Comparison of ENCODE assay signal across 26 cellular contexts in the genomic region with DNA sequence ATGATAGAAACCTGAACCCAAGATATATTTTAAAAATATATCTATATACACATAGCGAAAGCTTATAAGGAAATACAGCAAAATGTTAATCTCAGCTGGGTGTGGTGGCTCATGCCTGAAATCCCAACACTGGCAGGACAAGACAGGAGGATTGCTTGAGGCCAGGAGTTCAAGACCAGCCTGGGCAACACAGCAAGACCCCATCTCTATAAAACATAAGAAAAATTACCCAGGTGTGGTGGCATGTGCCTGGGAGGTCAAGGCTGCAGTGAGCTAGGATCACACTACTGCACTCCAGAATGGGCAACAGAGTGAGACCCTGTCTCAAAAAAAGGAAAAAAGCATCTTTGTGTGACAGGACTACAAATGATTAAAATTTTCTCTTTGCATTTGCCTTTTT. TPM values are rescaled to one million over a fixed set of nuclear protein-coding genes. Genes with fewer than 3 reads are reported as not detected.
DNase-seq lines count a peak whose midpoint lies in the region; ATAC-seq and TF ChIP-seq lines count a peak whose summit lies in the region.
"Had no signal": no experiment of that assay in that cellular context is flagged by ENCODE, and none has a peak within 500 bp of the region (broad histone marks: within the 10 kb centered on the region; RNA-seq: fewer than 3 reads in every experiment).

No MANE protein-coding gene starts in this region.

- H3K36me3 Mint-ChIP-seq in WTC11: peaks cover 53% of the 10 kb centered on the region

- peaks cover 3% of the 10 kb centered on the region for H3K4me1 Mint-ChIP-seq in WTC11

- DNase-seq in activated effector memory CD4-positive, alpha-beta T cell treated with anti-CD3 and anti-CD28 coated beads, Interleukin-2, amount 50 U/mL, for 16 hours: peak; percentile 6
- no peak for DNase-seq in activated effector memory CD4-positive, alpha-beta T cell treated with Interleukin-2 at 50 U/mL for 16 hours
- DNase-seq in WTC11 (ENCODE audit: low spot score) (no peak), osteoblast (ENCODE audit: insufficient read length, low spot score, missing footprints) (peak; percentile 13), HCEC 1CT (no peak), NCI-H2196 treated with DMSO at 0.1 percent for 48 hours (lab: John Stamatoyannopoulos, UW; ENCODE audit: unreplicated experiment) (no peak), activated gamma-delta T cell treated with Interleukin-2 at 50 U/mL for 16 hours (no peak)
- DNase-seq: 8988T; ACHN; AML-193; BE2C; CD4-positive, alpha-beta T cell; CD8-positive, alpha-beta memory T cell; DMS 273 treated with DMSO at 0.1 percent for 48 hours; DMS79; EL; GDM1; GM23248; H7; HFFc6 had no signal

- H3K4me2 ChIP-seq in osteoblast (ENCODE audit: insufficient read depth, low read length): no peak overlapping the region
- H3K4me2 ChIP-seq: A549; BLaER1 treated with 17β-estradiol and CSF1 and Interleukin-3, amounts not matched to agents 10 nM and 100 nM had no signal

- H3K36me3 ChIP-seq in HEK293 (ENCODE audit: control insufficient read depth in 2 of 2, insufficient read depth in 1 of 2, low read length in 2 of 2) (peaks cover 36 to 87% of the 10 kb centered on the region in 2 experiments), osteoblast (ENCODE audit: insufficient read depth, low read length) (peaks cover 57% of the 10 kb centered on the region)

- peaks cover 9% of the 10 kb centered on the region for H3K79me2 ChIP-seq in osteoblast (ENCODE audit: insufficient read depth, low read length)

- H4K20me1 ChIP-seq in osteoblast (ENCODE audit: insufficient read depth, low read length): no peaks in the 10 kb centered on the region

- CTCF ChIA-PET in HEK293 (lab: Yijun Ruan, JAX) (interaction anchor here (0.6 to 2.0 kb wide), 2 partner anchors 28 to 577 kb away, joined by 4 to 10 read pairs; no protein-coding TSS in a partner anchor), WTC11 (lab: Charles Lee) (interaction anchor here (0.9 kb wide), 1 partner anchor 28 kb away, joined by 3 read pairs; no protein-coding TSS in a partner anchor)

- no peak overlapping the region for H3K27ac Mint-ChIP-seq in WTC11
- H3K27ac Mint-ChIP-seq: CD4-positive, alpha-beta T cell; HFFc6 had no signal

- no peak for ATAC-seq in WTC11
- ATAC-seq: A549, GM12878, HCT116 had no signal

- no peaks in the 10 kb centered on the region for H3K27me3 Mint-ChIP-seq in WTC11 (ENCODE audit: low read depth)
- H3K27me3 Mint-ChIP-seq: CD4-positive, alpha-beta T cell; CD8-positive, alpha-beta memory T cell had no signal

- H3K27ac ChIP-seq in HEK293 (ENCODE audit: extremely low read depth, low read depth, low read length): no peak overlapping the region
- no peak overlapping the region for H3K27ac ChIP-seq in osteoblast (ENCODE audit: low read depth, low read length)
- H3K27ac ChIP-seq: A549; BLaER1 treated with 17β-estradiol and CSF1 and Interleukin-3, amounts not matched to agents 10 nM and 100 nM; GM23248 had no signal

- TF ChIP-seq CTCF in HEK293 (tag by site-specific recombination; IDR thresholded peaks at IDR 0.05): no peak
- no peak for TF ChIP-seq CTCF in WTC11 (IDR thresholded peaks at IDR 0.05)
- TF ChIP-seq CTCF in osteoblast (IDR thresholded peaks at IDR 0.05; ENCODE audit: extremely low read depth, low read depth, low read length): no peak

- no peak overlapping the region for H3K4me3 Mint-ChIP-seq in WTC11
- H3K4me3 Mint-ChIP-seq: CD14-positive monocyte; CD8-positive, alpha-beta memory T cell; HFFc6 had no signal

- H3K4me1 ChIP-seq in HEK293 (ENCODE audit: control insufficient read depth, insufficient read depth, low read length): no peaks in the 10 kb centered on the region
- peaks cover 12% of the 10 kb centered on the region for H3K4me1 ChIP-seq in osteoblast (ENCODE audit: insufficient read depth, low read length)
- H3K4me1 ChIP-seq: BE2C had no signal

- H3K9me3 ChIP-seq in HEK293 (ENCODE audit: control insufficient read depth, insufficient read depth, low read depth, low read length) (no peaks in the 10 kb centered on the region), osteoblast (ENCODE audit: low read depth, low read length) (no peaks in the 10 kb centered on the region)
- H3K9me3 ChIP-seq: A549, BE2C had no signal

- no peaks in the 10 kb centered on the region for H3K27me3 ChIP-seq in osteoblast (ENCODE audit: insufficient read depth, low read length)
- H3K27me3 ChIP-seq: BE2C; BLaER1 treated with 17β-estradiol and CSF1 and Interleukin-3, amounts not matched to agents 10 nM and 100 nM had no signal

- POLR2A ChIA-PET in HEK293 (lab: Yijun Ruan, JAX): interaction anchor here (1.8 kb wide), 1 partner anchor 34 kb away, joined by 5 read pairs; the partner anchor contains the start of gene EXOSC10
- POLR2A ChIA-PET in WTC11 (lab: Charles Lee): no interaction called here

- no peak overlapping the region for H2AFZ ChIP-seq in osteoblast (ENCODE audit: low read length)
- H2AFZ ChIP-seq: GM23248 had no signal

- no peak overlapping the region for H3K4me3 ChIP-seq in HEK293 (ENCODE audit: low read depth, low read length)
- H3K4me3 ChIP-seq in osteoblast (ENCODE audit: insufficient read depth, low read length): no peak overlapping the region
- H3K4me3 ChIP-seq: A549; BLaER1 treated with 17β-estradiol and CSF1 and Interleukin-3, amounts not matched to agents 10 nM and 100 nM; GM12878; GM23248 had no signal

- no peaks in the 10 kb centered on the region for H3K9me3 Mint-ChIP-seq in WTC11
- H3K9me3 Mint-ChIP-seq: CD4-positive, alpha-beta T cell; CD8-positive, alpha-beta memory T cell; HFFc6 had no signal

TF ChIP-seq in HEK293, 187 proteins besides CTCF, POLR2A, EP300 and RAD21:
- TF ChIP-seq ZNF350 (tag by site-specific recombination; IDR thresholded peaks at IDR 0.05): no peak
- TF ChIP-seq ZNF121 (tag by site-specific recombination; IDR thresholded peaks at IDR 0.05): peak; percentile 87
- TF ChIP-seq MYNN (tag by site-specific recombination; IDR thresholded peaks at IDR 0.05; ENCODE audit: borderline replicate concordance): no peak
- no peak for TF ChIP-seq ZNF416 (tag by site-specific recombination; IDR thresholded peaks at IDR 0.05)

TF ChIP-seq in WTC11, 78 proteins besides CTCF, POLR2A, EP300 and RAD21:
- TF ChIP-seq ZNF121 (CRISPR knock-in tag; IDR thresholded peaks at IDR 0.05) (peak; percentile 76; the same call in 1 of the 2 replicates), ESRRA (CRISPR knock-in tag; IDR thresholded peaks at IDR 0.05; ENCODE audit: borderline replicate concordance) (no peak), ZNF232 (CRISPR knock-in tag; IDR thresholded peaks at IDR 0.05) (no peak), ATF3 (CRISPR knock-in tag; conservative IDR thresholded peaks at IDR 0.05) (no peak), NFE2L1 (CRISPR knock-in tag; IDR thresholded peaks at IDR 0.05) (no peak)
TF ChIP-seq in WTC11: peak in this region for 1.

RNA-seq across cellular contexts. Expression of gene SRM, which starts 6.0 kb away (rescaled TPM):
- total RNA-seq in WTC11 (2021) (164 to 200 TPM (median 170 TPM) in 3 replicates), osteoblast (21.0 and 24.2 TPM in 2 replicates)

RNA-seq across cellular contexts. Expression of gene MASP2, which starts 18.8 kb away (rescaled TPM):
- total RNA-seq in WTC11 (2021): 0.57 to 1.1 TPM (median 0.82 TPM) in 3 replicates
- total RNA-seq in osteoblast: not detected in 2 replicates
- total RNA-seq: GM23248 had no signal

RNA-seq across cellular contexts. Expression of gene EXOSC10, which starts 33.9 kb away (rescaled TPM):
- 62.8 to 73.0 TPM (median 66.2 TPM) in 3 replicates for total RNA-seq in WTC11 (2021)
- total RNA-seq in osteoblast: 43.4 and 49.5 TPM in 2 replicates

RNA-seq across cellular contexts. Expression of gene TARDBP, which starts 53.3 kb away (rescaled TPM):
- total RNA-seq in WTC11 (2021) (185 to 228 TPM (median 197 TPM) in 3 replicates), osteoblast (70.4 and 71.7 TPM in 2 replicates)

Comparison
In these comparisons a context has a peak if more than half of its experiments do, and no peak if none do; other contexts are left out.
1. DNase-seq: peak in activated effector memory CD4-positive, alpha-beta T cell treated with anti-CD3 and anti-CD28 coated beads, Interleukin-2, amount 50 U/mL, for 16 hours (single experiment) and osteoblast (single experiment); none in activated effector memory CD4-positive, alpha-beta T cell treated with Interleukin-2 at 50 U/mL for 16 hours (single experiment), WTC11 (single experiment), HCEC 1CT (single experiment), NCI-H2196 treated with DMSO at 0.1 percent for 48 hours (single experiment) and activated gamma-delta T cell treated with Interleukin-2 at 50 U/mL for 16 hours (single experiment).